In the genomic region with DNA sequence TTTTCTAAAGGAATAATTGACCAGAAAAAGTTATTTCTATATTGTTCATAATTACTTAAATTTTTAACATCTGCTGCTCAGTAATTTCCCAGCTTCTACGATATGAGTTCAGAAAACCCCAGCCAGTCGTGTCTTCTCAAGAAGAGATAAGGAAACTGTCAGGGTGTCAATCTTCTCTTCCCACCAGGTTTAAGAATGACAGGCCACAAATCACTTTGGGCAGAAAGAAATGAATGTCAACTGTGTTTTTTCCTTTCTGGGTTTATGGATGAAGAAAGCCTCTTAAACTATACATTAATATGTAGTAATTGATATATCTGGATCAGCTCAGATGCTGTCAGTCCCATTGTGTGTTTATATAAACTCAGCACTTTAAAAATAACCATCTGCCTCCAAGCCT, we compare ENCODE assay signal across 26 cellular contexts.
"Had no signal": no experiment of that assay in that cellular context is flagged by ENCODE, and none has a peak within 500 bp of the region (broad histone marks: within the 10 kb centered on the region; RNA-seq: fewer than 3 reads in every experiment).

No MANE protein-coding gene starts in this region.

- H3K27ac ChIP-seq: neural progenitor cell, ovary, parathyroid adenoma, psoas muscle, right lobe of liver, sigmoid colon, suprapubic skin, testis, tibial artery, transverse colon, upper lobe of left lung, vagina had no signal

- H3K4me2 ChIP-seq: neural progenitor cell had no signal

- H3K27me3 ChIP-seq: neural progenitor cell, ovary, right lobe of liver, sigmoid colon, suprapubic skin, testis, tibial artery, transverse colon, upper lobe of left lung, vagina had no signal

- H3K36me3 ChIP-seq: neural progenitor cell, ovary, right lobe of liver, sigmoid colon, suprapubic skin, tibial artery, transverse colon, upper lobe of left lung, vagina had no signal

- DNase-seq: naive thymus-derived CD8-positive, alpha-beta T cell; nephron progenitor cell; occipital lobe; ovary; posterior cingulate gyrus; psoas muscle; right cardiac atrium; right lobe of liver; sigmoid colon; small intestine; stimulated activated CD4-positive, alpha-beta T cell treated with anti-CD3 and anti-CD28 coated beads, Interleukin-15, amount 100 ng/mL, for 24 hours; stimulated activated CD4-positive, alpha-beta T cell treated with anti-CD3 and anti-CD28 coated beads, Interleukin-2, amount 100 ng/mL, for 24 hours; stimulated activated CD4-positive, alpha-beta T cell treated with anti-CD3 and anti-CD28 coated beads, Interleukin-2, amount 100 ng/mL, for 48 hours; stimulated activated CD4-positive, alpha-beta T cell treated with anti-CD3 and anti-CD28 coated beads, Interleukin-4, amount 100 ng/mL, for 24 hours; stimulated activated naive CD4-positive, alpha-beta T cell; stimulated activated naive CD8-positive, alpha-beta T cell treated with anti-CD3 and anti-CD28 coated beads, Interleukin-15, amount 100 ng/mL, for 72 hours; stimulated activated naive CD8-positive, alpha-beta T cell treated with anti-CD3 and anti-CD28 coated beads, Interleukin-15, Interleukin-2, amounts not matched to agents 100 U/mL and 50 U/mL, for 24 hours; substantia nigra; testis; tibial artery; transverse colon; upper lobe of left lung had no signal

- H3K9ac ChIP-seq: neural progenitor cell, parathyroid adenoma had no signal

- H3K9me3 ChIP-seq: ovary, right lobe of liver, testis, upper lobe of left lung, vagina had no signal

- H3K79me2 ChIP-seq: parathyroid adenoma had no signal

- H3K4me3 ChIP-seq: neural progenitor cell, ovary, psoas muscle, right lobe of liver, sigmoid colon, suprapubic skin, testis, tibial artery, transverse colon, upper lobe of left lung, vagina had no signal

- H2AFZ ChIP-seq: neural progenitor cell, parathyroid adenoma had no signal
